Comparison of ENCODE assay signal across 18 cellular contexts in the genomic region with DNA sequence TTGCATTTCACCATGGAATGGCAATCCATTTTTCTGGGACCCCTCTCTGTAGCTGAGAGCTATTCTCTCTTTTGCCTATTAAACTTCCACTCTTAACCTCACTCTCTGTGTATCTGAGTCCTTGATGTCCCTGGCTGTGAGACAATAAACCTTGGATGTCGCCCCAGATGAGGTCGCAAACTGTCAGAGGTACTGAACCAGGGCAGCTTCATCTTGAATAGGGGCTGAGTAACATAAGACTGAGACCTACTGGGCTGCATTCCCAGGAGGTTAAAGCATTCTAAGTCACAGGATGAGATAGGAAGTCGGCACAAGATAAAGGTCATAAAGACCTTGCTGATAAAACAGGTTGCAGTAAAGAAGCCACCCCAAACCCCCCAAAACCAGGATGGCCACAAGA.
A peak's percentile ranks its signal among the peaks of the same experiment; 100 is the strongest.
DNase-seq lines count a peak whose midpoint lies in the region; ATAC-seq and TF ChIP-seq lines count a peak whose summit lies in the region.
"Had no signal": no experiment of that assay in that cellular context is flagged by ENCODE, and none has a peak within 500 bp of the region (broad histone marks: within the 10 kb centered on the region; RNA-seq: fewer than 3 reads in every experiment).

No MANE protein-coding gene starts in this region.

- H3K4me1 Mint-ChIP-seq in activated T-helper 17 cell treated with anti-CD3 and anti-CD28 coated beads, Interleukin-2, amount 50 U/mL, for 72 hours: peaks cover 16% of the 10 kb centered on the region
- H3K4me1 Mint-ChIP-seq: activated CD4-positive, alpha-beta T cell treated with anti-CD3 and anti-CD28 coated beads, Interleukin-2, amount 10 ng/mL, durations not matched to agents 7 days and 5 days had no signal

- no peaks in the 10 kb centered on the region for H3K9me3 ChIP-seq in ascending aorta
- H3K9me3 ChIP-seq: upper lobe of left lung had no signal

- H3K9me3 Mint-ChIP-seq in activated T-helper 17 cell treated with anti-CD3 and anti-CD28 coated beads, Interleukin-2, amount 50 U/mL, for 72 hours: no peaks in the 10 kb centered on the region
- H3K9me3 Mint-ChIP-seq: activated CD4-positive, alpha-beta T cell treated with anti-CD3 and anti-CD28 coated beads, Interleukin-2, amount 10 ng/mL, durations not matched to agents 7 days and 5 days; stimulated activated memory B cell treated with anti-CD40 and anti-IgM and Interleukin-4, amounts not matched to agents 10 μg/mL and 1 μg/mL and 100 μg/mL, for 72 hours had no signal

- H3K27ac Mint-ChIP-seq in activated T-helper 17 cell treated with anti-CD3 and anti-CD28 coated beads, Interleukin-2, amount 50 U/mL, for 72 hours: no peak overlapping the region
- H3K27ac Mint-ChIP-seq: activated CD4-positive, alpha-beta T cell treated with anti-CD3 and anti-CD28 coated beads, Interleukin-2, amount 10 ng/mL, durations not matched to agents 7 days and 5 days; activated naive CD8-positive, alpha-beta T cell treated with anti-CD3 and anti-CD28 coated beads, Interleukin-2, amount 10 ng/mL, durations not matched to agents 7 days and 5 days; stimulated activated memory B cell treated with anti-CD40 and anti-IgM and Interleukin-4, amounts not matched to agents 10 μg/mL and 1 μg/mL and 100 μg/mL, for 72 hours had no signal

- H3K4me1 ChIP-seq in ascending aorta: peaks cover 0 to 7% of the 10 kb centered on the region in 2 donors

- peak; percentile 28 for DNase-seq in EH (ENCODE audit: low read depth)
- peak; percentile 41 for DNase-seq in NCI-H2029 treated with DMSO at 0.1 percent for 48 hours (lab: John Stamatoyannopoulos, UW)
- peak; percentile 13 for DNase-seq in fibroblast of the aortic adventitia (ENCODE audit: low read depth)
- peak; percentile 28 for DNase-seq in left kidney (ENCODE audit: low read depth, low spot score)
- no peak for DNase-seq in GM03348 (ENCODE audit: low spot score)
- no peak for DNase-seq in ascending aorta (ENCODE audit: low spot score in 2 of 2)
- DNase-seq in UCSD-AML1 (lab: John Stamatoyannopoulos, UW; ENCODE audit: unreplicated experiment): no peak
- DNase-seq: activated CD4-positive, alpha-beta T cell treated with anti-CD3 and anti-CD28 coated beads, Interleukin-2, amount 10 ng/mL, durations not matched to agents 7 days and 5 days; activated naive CD8-positive, alpha-beta T cell treated with anti-CD3 and anti-CD28 coated beads, Interleukin-2, amount 10 ng/mL, durations not matched to agents 7 days and 5 days; GF-D8; hippocampal formation; mesenchymal stem cell; NCI-H2171 treated with DMSO at 0.1 percent for 48 hours; SHP77 treated with DMSO at 0.1 percent for 48 hours; upper lobe of left lung had no signal

- no peak overlapping the region for H3K27ac ChIP-seq in ascending aorta
- H3K27ac ChIP-seq: epithelial cell of prostate, upper lobe of left lung had no signal

- no peak overlapping the region for H3K4me3 Mint-ChIP-seq in activated T-helper 17 cell treated with anti-CD3 and anti-CD28 coated beads, Interleukin-2, amount 50 U/mL, for 72 hours
- H3K4me3 Mint-ChIP-seq: activated CD4-positive, alpha-beta T cell treated with anti-CD3 and anti-CD28 coated beads, Interleukin-2, amount 10 ng/mL, durations not matched to agents 7 days and 5 days; activated naive CD8-positive, alpha-beta T cell treated with anti-CD3 and anti-CD28 coated beads, Interleukin-2, amount 10 ng/mL, durations not matched to agents 7 days and 5 days; stimulated activated memory B cell treated with anti-CD40 and anti-IgM and Interleukin-4, amounts not matched to agents 10 μg/mL and 1 μg/mL and 100 μg/mL, for 72 hours had no signal

- H3K36me3 ChIP-seq in ascending aorta: peaks cover 0 to 6% of the 10 kb centered on the region in 2 donors

- no peaks in the 10 kb centered on the region for H3K27me3 ChIP-seq in ascending aorta
- H3K27me3 ChIP-seq: upper lobe of left lung had no signal

- H3K36me3 Mint-ChIP-seq in activated T-helper 17 cell treated with anti-CD3 and anti-CD28 coated beads, Interleukin-2, amount 50 U/mL, for 72 hours (ENCODE audit: low read depth): peaks cover 38% of the 10 kb centered on the region

- intact Hi-C loops in ascending aorta (cut with DNase I): no loop called here

- no peak for ATAC-seq in activated T-helper 17 cell treated with anti-CD3 and anti-CD28 coated beads, Interleukin-2, amount 50 U/mL, for 72 hours (replicated peaks)
- ATAC-seq: stimulated activated memory B cell treated with anti-CD40 and anti-IgM and Interleukin-4, amounts not matched to agents 10 μg/mL and 1 μg/mL and 100 μg/mL, for 72 hours had no signal

- TF ChIP-seq CTCF in fibroblast of the aortic adventitia (IDR thresholded peaks at IDR 0.05; ENCODE audit: insufficient read depth, low read length) (no peak), ascending aorta (IDR thresholded peaks at IDR 0.05) (no peak)

- H3K4me3 ChIP-seq in fibroblast of the aortic adventitia (ENCODE audit: low read depth, low read length) (no peak overlapping the region), ascending aorta (no peak overlapping the region)
- H3K4me3 ChIP-seq: upper lobe of left lung had no signal

- H3K27me3 Mint-ChIP-seq in activated T-helper 17 cell treated with anti-CD3 and anti-CD28 coated beads, Interleukin-2, amount 50 U/mL, for 72 hours: no peaks in the 10 kb centered on the region
- H3K27me3 Mint-ChIP-seq: activated CD4-positive, alpha-beta T cell treated with anti-CD3 and anti-CD28 coated beads, Interleukin-2, amount 10 ng/mL, durations not matched to agents 7 days and 5 days; activated naive CD8-positive, alpha-beta T cell treated with anti-CD3 and anti-CD28 coated beads, Interleukin-2, amount 10 ng/mL, durations not matched to agents 7 days and 5 days; stimulated activated memory B cell treated with anti-CD40 and anti-IgM and Interleukin-4, amounts not matched to agents 10 μg/mL and 1 μg/mL and 100 μg/mL, for 72 hours had no signal

Comparison
In these comparisons a context has a peak if more than half of its experiments do, and no peak if none do; other contexts are left out.
1. DNase-seq: peak in EH (single experiment), NCI-H2029 treated with DMSO at 0.1 percent for 48 hours (single experiment), fibroblast of the aortic adventitia (single experiment) and left kidney (single experiment); none in GM03348 (single experiment), ascending aorta (0 of 2) and UCSD-AML1 (single experiment).